In the genomic region with DNA sequence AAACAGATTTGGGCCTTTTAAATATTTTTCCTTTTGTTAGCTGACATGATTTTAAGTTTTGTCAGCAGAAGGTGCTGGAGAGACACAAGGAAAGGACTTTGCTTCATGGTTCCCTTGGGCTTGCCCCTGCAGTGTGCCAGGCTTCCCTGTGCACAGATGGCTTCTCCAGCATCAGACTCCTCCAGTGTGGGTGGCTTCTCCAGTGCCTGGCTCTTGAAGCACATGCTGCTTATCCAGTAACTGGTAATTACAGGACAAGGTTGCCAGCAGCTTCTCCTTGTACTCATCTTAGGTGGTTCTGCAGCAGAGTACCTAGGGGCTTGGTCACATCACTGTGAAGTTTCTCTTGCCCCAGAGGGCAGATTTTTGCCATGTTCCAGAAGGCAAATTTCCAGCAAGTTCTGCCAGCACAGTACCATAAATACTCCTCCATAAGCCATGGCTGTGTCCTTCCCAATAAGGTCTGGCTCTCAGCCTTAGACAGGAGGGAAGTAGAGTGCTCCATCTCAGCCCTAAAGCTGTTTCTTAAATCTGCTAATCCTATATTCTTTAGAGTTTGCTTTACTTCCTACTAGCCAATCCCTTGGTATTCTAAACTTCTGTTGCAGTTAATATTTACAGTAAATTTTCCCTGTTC, we compare ENCODE assay signal across 13 cellular contexts.
A peak's percentile ranks its signal among the peaks of the same experiment; 100 is the strongest.
DNase-seq lines count a peak whose midpoint lies in the region; TF ChIP-seq lines count a peak whose summit lies in the region.
"Had no signal": no experiment of that assay in that cellular context is flagged by ENCODE, and none has a peak within 500 bp of the region (broad histone marks: within the 10 kb centered on the region; RNA-seq: fewer than 3 reads in every experiment).

No MANE protein-coding gene starts in this region.

- no peak overlapping the region for H3K27ac ChIP-seq in WERI-Rb-1
- peak overlapping the region; percentile 19 for H3K27ac ChIP-seq in stomach smooth muscle (ENCODE audit: low read length)

- peaks cover 33% of the 10 kb centered on the region for H3K4me1 Mint-ChIP-seq in activated naive CD4-positive, alpha-beta T cell treated with anti-CD3 and anti-CD28 coated beads, Interleukin-2, amount 50 U/mL, for 24 hours
- no peaks in the 10 kb centered on the region for H3K4me1 Mint-ChIP-seq in activated naive CD4-positive, alpha-beta T cell treated with anti-CD3 and anti-CD28 coated beads, Interleukin-2, amount 10 ng/mL, durations not matched to agents 7 days and 5 days
- peaks cover 32 to 54% of the 10 kb centered on the region in 2 donors for H3K4me1 Mint-ChIP-seq in immature natural killer cell

- H3K9me3 Mint-ChIP-seq in activated naive CD4-positive, alpha-beta T cell treated with anti-CD3 and anti-CD28 coated beads, Interleukin-2, amount 50 U/mL, for 24 hours, result no peaks in the 10 kb centered on the region
- H3K9me3 Mint-ChIP-seq in activated naive CD4-positive, alpha-beta T cell treated with anti-CD3 and anti-CD28 coated beads, Interleukin-2, amount 10 ng/mL, durations not matched to agents 7 days and 5 days, result no peaks in the 10 kb centered on the region
- H3K9me3 Mint-ChIP-seq in immature natural killer cell, result no peaks in the 10 kb centered on the region
- H3K9me3 Mint-ChIP-seq: T-cell had no signal

- no peak overlapping the region for H3K9ac ChIP-seq in stomach smooth muscle (ENCODE audit: low read length in 2 of 2)

- H3K4me3 Mint-ChIP-seq in activated naive CD4-positive, alpha-beta T cell treated with anti-CD3 and anti-CD28 coated beads, Interleukin-2, amount 50 U/mL, for 24 hours, result no peak overlapping the region
- no peak overlapping the region for H3K4me3 Mint-ChIP-seq in activated naive CD4-positive, alpha-beta T cell treated with anti-CD3 and anti-CD28 coated beads, Interleukin-2, amount 10 ng/mL, durations not matched to agents 7 days and 5 days
- H3K4me3 Mint-ChIP-seq in immature natural killer cell, result no peak overlapping the region
- H3K4me3 Mint-ChIP-seq: T-cell had no signal

- CTCF ChIA-PET in activated naive CD4-positive, alpha-beta T cell treated with anti-CD3 and anti-CD28 coated beads, Interleukin-2, amount 10 ng/mL, durations not matched to agents 7 days and 5 days (lab: Charles Lee), result no interaction called here

- H3K27ac Mint-ChIP-seq in activated naive CD4-positive, alpha-beta T cell treated with anti-CD3 and anti-CD28 coated beads, Interleukin-2, amount 50 U/mL, for 24 hours, result peak overlapping the region; percentile 55
- H3K27ac Mint-ChIP-seq in activated naive CD4-positive, alpha-beta T cell treated with anti-CD3 and anti-CD28 coated beads, Interleukin-2, amount 10 ng/mL, durations not matched to agents 7 days and 5 days, result no peak overlapping the region
- H3K27ac Mint-ChIP-seq in immature natural killer cell, result peak overlapping the region; percentile 25 to 78 (median 62)

- H3K27me3 ChIP-seq in WERI-Rb-1 (ENCODE audit: insufficient read depth, low read depth, severe bottlenecking) (no peaks in the 10 kb centered on the region), stomach smooth muscle (ENCODE audit: control insufficient read depth in 1 of 2, insufficient read depth in 2 of 2, low read length in 2 of 2) (no peaks in the 10 kb centered on the region)

- no peak for TF ChIP-seq CTCF in WERI-Rb-1 (IDR thresholded peaks at IDR 0.05; ENCODE audit: low read depth, low read length)

- TF ChIP-seq POLR2A in erythroblast (IDR thresholded peaks at IDR 0.05; ENCODE audit: low read length), result no peak

- H3K36me3 Mint-ChIP-seq in activated naive CD4-positive, alpha-beta T cell treated with anti-CD3 and anti-CD28 coated beads, Interleukin-2, amount 50 U/mL, for 24 hours, result peaks cover 3% of the 10 kb centered on the region
- H3K36me3 Mint-ChIP-seq in activated naive CD4-positive, alpha-beta T cell treated with anti-CD3 and anti-CD28 coated beads, Interleukin-2, amount 10 ng/mL, durations not matched to agents 7 days and 5 days, result peaks cover 40% of the 10 kb centered on the region
- peaks cover 0 to 9% (median 3%) of the 10 kb centered on the region in 3 donors for H3K36me3 Mint-ChIP-seq in immature natural killer cell

- DNase-seq in activated naive CD4-positive, alpha-beta T cell treated with anti-CD3 and anti-CD28 coated beads, Interleukin-2, amount 10 ng/mL, durations not matched to agents 7 days and 5 days, result no peak
- DNase-seq in WERI-Rb-1, result peak; percentile 14
- no peak for DNase-seq in immature natural killer cell
- DNase-seq in NCI-H2029 (lab: John Stamatoyannopoulos, UW), result no peak
- no peak for DNase-seq in dermis blood vessel endothelial cell
- DNase-seq in erythroblast (lab: John Stamatoyannopoulos, UW), result no peak
- DNase-seq: activated CD4-positive, alpha-beta T cell treated with anti-CD3 and anti-CD28 coated beads for 48 hours; HCEC 1CT; NCI-H1417; stimulated activated CD8-positive, alpha-beta memory T cell treated with anti-CD3 and anti-CD28 coated beads, Interleukin-4, amount 100 ng/mL, for 48 hours; T-cell had no signal

- no peak overlapping the region for H3K4me3 ChIP-seq in WERI-Rb-1 (ENCODE audit: low read depth, low read length)
- no peak overlapping the region for H3K4me3 ChIP-seq in stomach smooth muscle (ENCODE audit: low read length in 2 of 2)

- no peaks in the 10 kb centered on the region for H3K9me3 ChIP-seq in WERI-Rb-1 (ENCODE audit: severe bottlenecking)
- no peaks in the 10 kb centered on the region for H3K9me3 ChIP-seq in stomach smooth muscle (ENCODE audit: control insufficient read depth in 2 of 2, low read length in 2 of 2)

- peaks cover 27% of the 10 kb centered on the region for H3K4me1 ChIP-seq in stomach smooth muscle (ENCODE audit: control insufficient read depth, insufficient read depth, low read length)

- H3K36me3 ChIP-seq in WERI-Rb-1 (peaks cover 20% of the 10 kb centered on the region), stomach smooth muscle (ENCODE audit: control insufficient read depth in 2 of 2, insufficient read depth in 2 of 2, low read length in 2 of 2) (peaks cover 4 to 16% of the 10 kb centered on the region in 2 donors)

- H3K27me3 Mint-ChIP-seq in activated naive CD4-positive, alpha-beta T cell treated with anti-CD3 and anti-CD28 coated beads, Interleukin-2, amount 50 U/mL, for 24 hours, result no peaks in the 10 kb centered on the region
- H3K27me3 Mint-ChIP-seq in activated naive CD4-positive, alpha-beta T cell treated with anti-CD3 and anti-CD28 coated beads, Interleukin-2, amount 10 ng/mL, durations not matched to agents 7 days and 5 days, result no peaks in the 10 kb centered on the region
- H3K27me3 Mint-ChIP-seq in immature natural killer cell (ENCODE audit: low read depth in 3 of 3), result no peaks in the 10 kb centered on the region
- H3K27me3 Mint-ChIP-seq: T-cell had no signal
